Comparison of ENCODE assay signal across 1 cellular context in genomic region chr1:153566414-153567371, GRCh38.
TF ChIP-seq lines count a peak whose summit lies in the region.

No MANE protein-coding gene starts in this region.

TF ChIP-seq in GM12878, 131 proteins besides CTCF, POLR2A, EP300 and RAD21:
- TF ChIP-seq MLLT1 (IDR thresholded peaks at IDR 0.05) (0 out of 2 replicates have a peak, but pooled peaks have one; percentile 32), CHD4 (IDR thresholded peaks at IDR 0.05) (no peak), ATF2 (IDR thresholded peaks at IDR 0.05; ENCODE audit: low read length) (no peak), SUPT20H (IDR thresholded peaks at IDR 0.05; ENCODE audit: borderline replicate concordance, control insufficient read depth, low read depth, low read length) (no peak), CHD1 (IDR thresholded peaks at IDR 0.05; ENCODE audit: low read depth, low read length) (no peak), SIX5 (IDR thresholded peaks at IDR 0.05; ENCODE audit: low read depth, low read length, severe bottlenecking) (no peak), ZBTB33 (IDR thresholded peaks at IDR 0.05) (no peak), BACH1 (IDR thresholded peaks at IDR 0.05; ENCODE audit: borderline replicate concordance) (peak; percentile 18; the same call in 1 of the 2 replicates), MAX (IDR thresholded peaks at IDR 0.05; ENCODE audit: low read depth, low read length) (no peak), FOXK2 (IDR thresholded peaks at IDR 0.05) (no peak), BHLHE40 (IDR thresholded peaks at IDR 0.05; ENCODE audit: borderline replicate concordance in 1 of 2, low read depth in 2 of 2, low read length in 1 of 2) (peak in 1 of 2 experiments; percentile 36; a peak in 1 of 4 replicates), PAX5 (IDR thresholded peaks at IDR 0.05; ENCODE audit: borderline replicate concordance, low read depth, low read length) (no peak), IKZF1 (conservative IDR thresholded peaks at IDR 0.05) (peak; percentile 33; the same call in 1 of the 2 replicates), PKNOX1 (IDR thresholded peaks at IDR 0.05) (no peak), SP1 (IDR thresholded peaks at IDR 0.05; ENCODE audit: low read depth, low read length) (no peak), IRF5 (IDR thresholded peaks at IDR 0.05; ENCODE audit: borderline replicate concordance) (no peak), HDGF (IDR thresholded peaks at IDR 0.05) (0 out of 2 replicates have a peak, but pooled peaks have one; percentile 28), MEF2B (IDR thresholded peaks at IDR 0.05; ENCODE audit: partially characterized antibody, poor library complexity, severe bottlenecking) (no peak), EED (IDR thresholded peaks at IDR 0.05; ENCODE audit: low read depth) (no peak), SMAD5 (IDR thresholded peaks at IDR 0.05; ENCODE audit: low read depth) (no peak), MTA3 (IDR thresholded peaks at IDR 0.05; ENCODE audit: borderline replicate concordance, low read length) (no peak), TCF7 (IDR thresholded peaks at IDR 0.05; ENCODE audit: borderline replicate concordance) (no peak), TCF3 (IDR thresholded peaks at IDR 0.05; ENCODE audit: borderline replicate concordance, insufficient read depth, low read depth, low read length) (0 out of 2 replicates have a peak, but pooled peaks have one; percentile 10), ZNF592 (IDR thresholded peaks at IDR 0.05) (no peak), FOS (IDR thresholded peaks at IDR 0.05; ENCODE audit: borderline replicate concordance, extremely low read depth, insufficient read length) (no peak), CHD2 (IDR thresholded peaks at IDR 0.05; ENCODE audit: borderline replicate concordance, low read depth, low read length) (0 out of 2 replicates have a peak, but pooled peaks have one; percentile 56), TCF12 (IDR thresholded peaks at IDR 0.05; ENCODE audit: low read depth, low read length) (peak; percentile 72), ELK1 (IDR thresholded peaks at IDR 0.05; ENCODE audit: low read depth, low read length) (no peak), USF1 (IDR thresholded peaks at IDR 0.05; ENCODE audit: borderline replicate concordance, extremely low read length, insufficient read depth, low read depth, low read length) (no peak), MTA2 (IDR thresholded peaks at IDR 0.05; ENCODE audit: low read depth) (no peak), POLR2AphosphoS2 (IDR thresholded peaks at IDR 0.05; ENCODE audit: low read depth, low read length) (no peak), NKRF (conservative IDR thresholded peaks at IDR 0.05) (no peak)
